In genomic region chr4:112895785-112896184, GRCh38 we compare ENCODE assay signal across 10 cellular contexts.
DNase-seq lines count a peak whose midpoint lies in the region; ATAC-seq and FAIRE-seq lines count a peak whose summit lies in the region.
"Had no signal": no experiment of that assay in that cellular context is flagged by ENCODE, and none has a peak within 500 bp of the region (broad histone marks: within the 10 kb centered on the region; RNA-seq: fewer than 3 reads in every experiment).

No MANE protein-coding gene starts in this region.

- peaks cover 33% of the 10 kb centered on the region for H3K4me1 ChIP-seq in SJCRH30

- H3K4me3 ChIP-seq in SJCRH30, result no peak overlapping the region

- H3K27ac ChIP-seq in SJCRH30, result peak overlapping the region; percentile 15; the same call in 1 of the 2 replicates
- H3K27ac ChIP-seq: neutrophil had no signal

- no peaks in the 10 kb centered on the region for H3K27me3 ChIP-seq in SJCRH30

- intact Hi-C loops in Right ventricle myocardium inferior (cut with DNase I), result no loop called here
- intact Hi-C loops in cardiac septum (cut with DNase I), result no loop called here

- H3K9me3 ChIP-seq in SJCRH30 (replicated peaks), result no peaks in the 10 kb centered on the region; the same call in none of the 2 replicates
- H3K9me3 ChIP-seq: neutrophil had no signal

- H3K36me3 ChIP-seq in SJCRH30, result no peaks in the 10 kb centered on the region
- H3K36me3 ChIP-seq: neutrophil had no signal

- in situ Hi-C loops in KBM-7 (cut with MboI; ENCODE audit: low pct_unique_long_range_greater_than_20kb, low sequenced_read_pairs), result no loop called here

- ATAC-seq in Right ventricle myocardium inferior, result peak; percentile 39

- no peak for DNase-seq in Right ventricle myocardium inferior (ENCODE audit: missing footprints)
- DNase-seq in cardiac septum (ENCODE audit: low spot score), result no peak
- peak; percentile 26 to 64 for DNase-seq in SJCRH30
- peak; percentile 20 for DNase-seq in iPS DF 19.7 (ENCODE audit: low read depth, low spot score)
- DNase-seq in urothelium cell line (ENCODE audit: low spot score), result no peak
- DNase-seq in NCI-H1105 (lab: John Stamatoyannopoulos, UW), result no peak
- no peak for DNase-seq in KBM-7
- DNase-seq in stimulated activated CD4-positive, alpha-beta T cell treated with anti-CD3 and anti-CD28 coated beads, Interleukin-4, amount 100 ng/mL, for 4 hours, result no peak
- DNase-seq: activated CD4-positive, CD25-positive, alpha-beta regulatory T cell had no signal

- FAIRE-seq in urothelium cell line (lab: Jason Lieb, UNC), result peak; percentile 56

Comparison
In these comparisons a context has a peak if more than half of its experiments do, and no peak if none do; other contexts are left out.
1. DNase-seq: peak in SJCRH30 (2 of 2) and iPS DF 19.7 (single experiment); none in Right ventricle myocardium inferior (single experiment), cardiac septum (single experiment), urothelium cell line (single experiment), NCI-H1105 (single experiment), KBM-7 (single experiment) and stimulated activated CD4-positive, alpha-beta T cell treated with anti-CD3 and anti-CD28 coated beads, Interleukin-4, amount 100 ng/mL, for 4 hours (0 of 2).